13 cellular contexts compared by ENCODE assay signal in the genomic region with DNA sequence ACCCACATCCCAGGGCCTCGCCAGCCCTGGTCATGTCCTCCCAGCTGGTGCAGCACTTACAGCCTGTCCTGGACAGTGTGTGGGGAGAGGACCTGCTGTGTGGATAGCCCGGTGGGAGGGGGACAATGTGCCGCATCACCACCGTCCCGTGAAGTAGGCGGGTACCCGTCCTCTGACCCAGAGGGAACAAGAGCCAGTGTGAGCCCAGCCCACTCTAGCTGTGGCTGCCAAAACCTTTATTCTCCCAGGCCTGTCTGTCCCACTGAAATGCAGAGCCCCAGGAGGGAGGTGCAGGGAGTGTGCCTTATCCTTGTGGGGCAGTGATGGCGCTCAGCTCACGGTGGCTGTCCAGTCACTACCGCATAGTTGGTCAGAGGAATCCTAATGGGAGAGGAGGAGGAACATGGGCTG. TPM values are rescaled to one million over a fixed set of nuclear protein-coding genes. Genes with fewer than 3 reads are reported as not detected.
DNase-seq lines count a peak whose midpoint lies in the region; ATAC-seq, FAIRE-seq and TF ChIP-seq lines count a peak whose summit lies in the region.
"Had no signal": no experiment of that assay in that cellular context is flagged by ENCODE, and none has a peak within 500 bp of the region (broad histone marks: within the 10 kb centered on the region; RNA-seq: fewer than 3 reads in every experiment).

No MANE protein-coding gene starts in this region.

- H3K79me2 ChIP-seq in DND-41 (ENCODE audit: insufficient read depth, low read length): 0 out of 2 replicates have a peak, but pooled peaks cover 3% of the 10 kb centered on the region

- no peaks in the 10 kb centered on the region for H3K27me3 ChIP-seq in DND-41 (ENCODE audit: insufficient read depth, low read length, poor library complexity)
- H3K27me3 ChIP-seq: brain microvascular endothelial cell, esophagus muscularis mucosa had no signal

- H3K9ac ChIP-seq in DND-41 (ENCODE audit: low read depth, low read length): peak overlapping the region; percentile 63; the same call in 1 of the 2 replicates

- CTCF ChIA-PET in A549 (lab: Yijun Ruan, JAX) (interaction anchor here (1.1 to 3.9 kb wide), 8 partner anchors 10 to 67 kb away, joined by 3 to 18 read pairs (median 4); no protein-coding TSS in a partner anchor), HEK293T (lab: Yijun Ruan, JAX) (no interaction called here)

- DNase-seq in A549 (ENCODE audit: low read depth in 1 of 2, low spot score in 1 of 2): no peak
- no peak for DNase-seq in DND-41
- DNase-seq in activated naive CD8-positive, alpha-beta T cell treated with anti-CD3 and anti-CD28 coated beads for 36 hours: no peak
- DNase-seq in naive B cell: no peak
- DNase-seq in NCI-H82 treated with DMSO at 0.1 percent for 48 hours (lab: John Stamatoyannopoulos, UW; ENCODE audit: unreplicated experiment): no peak
- no peak for DNase-seq in anterior cingulate cortex (lab: John Stamatoyannopoulos, UW)
- no peak for DNase-seq in HEK293T (ENCODE audit: extremely low spot score)
- DNase-seq: brain microvascular endothelial cell, NCI-H1105 treated with DMSO at 0.1 percent for 48 hours, NCI-H524 had no signal

- H4K20me1 ChIP-seq in DND-41 (ENCODE audit: insufficient read depth, low read length): peaks cover 13% of the 10 kb centered on the region

- H3K4me2 ChIP-seq in A549: peak overlapping the region; percentile 70
- peak overlapping the region; percentile 70; the same call in 1 of the 2 replicates for H3K4me2 ChIP-seq in DND-41 (ENCODE audit: insufficient read depth, low read length)

- peaks cover 20% of the 10 kb centered on the region for H3K4me1 Mint-ChIP-seq in activated naive CD8-positive, alpha-beta T cell treated with anti-CD3 and anti-CD28 coated beads for 36 hours
- peaks cover 9 to 26% (median 16%) of the 10 kb centered on the region in 3 donors for H3K4me1 Mint-ChIP-seq in naive B cell

- H3K4me1 ChIP-seq in A549 (peaks cover 13% of the 10 kb centered on the region; the same call in 2 of the 3 replicates), DND-41 (ENCODE audit: insufficient read depth, low read length) (peaks cover 24% of the 10 kb centered on the region)

- no peak for FAIRE-seq in A549 (lab: Jason Lieb, UNC)

- no peaks in the 10 kb centered on the region for H3K27me3 Mint-ChIP-seq in activated naive CD8-positive, alpha-beta T cell treated with anti-CD3 and anti-CD28 coated beads for 36 hours
- H3K27me3 Mint-ChIP-seq in naive B cell: peaks cover 0 to 1% (median 0%) of the 10 kb centered on the region in 3 donors

- peaks cover 8% of the 10 kb centered on the region for H3K36me3 ChIP-seq in DND-41 (ENCODE audit: insufficient read depth, low read length)

- H2AFZ ChIP-seq in DND-41 (ENCODE audit: low read depth, low read length): no peak overlapping the region
- H2AFZ ChIP-seq: parathyroid adenoma had no signal

- TF ChIP-seq CTCF in A549 (IDR thresholded peaks at IDR 0.05) (no peak), DND-41 (IDR thresholded peaks at IDR 0.05; ENCODE audit: borderline replicate concordance, extremely low read depth, low read length, poor library complexity, severe bottlenecking) (no peak)

- POLR2A ChIA-PET in A549 (lab: Yijun Ruan, JAX): no interaction called here
- POLR2A ChIA-PET in HEK293T (lab: Yijun Ruan, JAX): no interaction called here

- no peaks in the 10 kb centered on the region for H3K9me3 Mint-ChIP-seq in activated naive CD8-positive, alpha-beta T cell treated with anti-CD3 and anti-CD28 coated beads for 36 hours
- peaks cover 0 to 3% (median 0%) of the 10 kb centered on the region in 7 donors for H3K9me3 Mint-ChIP-seq in naive B cell

- no peak overlapping the region for H3K27ac Mint-ChIP-seq in activated naive CD8-positive, alpha-beta T cell treated with anti-CD3 and anti-CD28 coated beads for 36 hours
- peak overlapping the region in 1 of 6 donors; percentile 16 for H3K27ac Mint-ChIP-seq in naive B cell

- ATAC-seq in A549 (no peak), DND-41 (ENCODE audit: insufficient read depth, low read depth) (no peak), naive B cell (ENCODE audit: low read depth in 2 of 2) (no peak), GM18909 (IDR thresholded peaks at IDR 0.05; ENCODE audit: poor library complexity, unreplicated experiment) (no peak)

- TF ChIP-seq EP300 in A549 (IDR thresholded peaks at IDR 0.05): no peak

- H3K4me3 Mint-ChIP-seq in activated naive CD8-positive, alpha-beta T cell treated with anti-CD3 and anti-CD28 coated beads for 36 hours: peak overlapping the region; percentile 77
- H3K4me3 Mint-ChIP-seq in naive B cell: peak overlapping the region in 7 of 8 donors; percentile 67 to 91 (median 81)

- H3K4me3 ChIP-seq in A549 (no peak overlapping the region), DND-41 (ENCODE audit: low read depth in 1 of 2, low read length in 2 of 2) (peak overlapping the region in 1 of 2 experiments; percentile 80; a peak in 1 of 4 replicates)

- H3K36me3 Mint-ChIP-seq in activated naive CD8-positive, alpha-beta T cell treated with anti-CD3 and anti-CD28 coated beads for 36 hours: peaks cover 7% of the 10 kb centered on the region
- peaks cover 0 to 2% of the 10 kb centered on the region in 2 donors for H3K36me3 Mint-ChIP-seq in naive B cell

- no peak for TF ChIP-seq POLR2A in A549 (IDR thresholded peaks at IDR 0.05; ENCODE audit: low read length)

- TF ChIP-seq RAD21 in A549 (conservative IDR thresholded peaks at IDR 0.05 in 1 of 2, IDR thresholded peaks at IDR 0.05 in 1 of 2): no peak

- no peak overlapping the region for H3K27ac ChIP-seq in A549
- no peak overlapping the region for H3K27ac ChIP-seq in DND-41 (ENCODE audit: low read length)
- H3K27ac ChIP-seq: brain microvascular endothelial cell had no signal

- 100% methylated on average over 3 of the region's 10 CpGs for WGBS in A549 (ENCODE audit: missing lambda C conversion rate)

- H3K9me3 ChIP-seq in A549: no peaks in the 10 kb centered on the region
- H3K9me3 ChIP-seq in DND-41 (ENCODE audit: insufficient read depth, low read length, severe bottlenecking): no peaks in the 10 kb centered on the region
- H3K9me3 ChIP-seq: esophagus muscularis mucosa had no signal

TF ChIP-seq in A549, 52 proteins besides CTCF, POLR2A, EP300 and RAD21:
- TF ChIP-seq POLR2AphosphoS2 (conservative IDR thresholded peaks at IDR 0.05; ENCODE audit: low read length): no peak
- no peak for TF ChIP-seq FOSB (CRISPR knock-in tag; IDR thresholded peaks at IDR 0.05)
- no peak for TF ChIP-seq JUN (IDR thresholded peaks at IDR 0.05)
- TF ChIP-seq EHMT2 (IDR thresholded peaks at IDR 0.05; ENCODE audit: low read depth): no peak
- no peak for TF ChIP-seq MYC (IDR thresholded peaks at IDR 0.05; ENCODE audit: borderline replicate concordance, low read length)

TF ChIP-seq in HEK293T, 16 proteins besides CTCF, POLR2A, EP300 and RAD21:
- no peak for TF ChIP-seq SUZ12 (IDR thresholded peaks at IDR 0.05)
- no peak for TF ChIP-seq ARNT (IDR thresholded peaks at IDR 0.05)
- TF ChIP-seq CTBP1 (IDR thresholded peaks at IDR 0.05; ENCODE audit: borderline replicate concordance): no peak
- TF ChIP-seq ZNF384 (IDR thresholded peaks at IDR 0.05): no peak
- TF ChIP-seq LEF1 (IDR thresholded peaks at IDR 0.05; ENCODE audit: borderline replicate concordance): no peak
- no peak for TF ChIP-seq FOXA1 (IDR thresholded peaks at IDR 0.05)

RNA-seq across cellular contexts. Expression of a gene that starts 1.7 kb away (rescaled TPM):
- 10.6 and 10.9 TPM in 2 replicates for polyA plus RNA-seq in A549 (2011; rRNA removed)
- 10.9 and 12.1 TPM in 2 replicates for polyA plus RNA-seq in A549 (2012; cell fraction: cytosol; rRNA removed)
- polyA plus RNA-seq in A549 (2012; cell fraction: nucleus; rRNA removed): 9.5 and 9.6 TPM in 2 replicates
- 19.1 to 20.2 TPM (median 19.2 TPM) in 3 replicates for polyA plus RNA-seq in A549 (2017; fragmentation: RNase III; extraction: RNeasy Plus Mini Kit Qiagen cat#74134 plus additional on column Dnase treatment)
- 8.8 and 12.3 TPM in 2 replicates for polyA minus RNA-seq in A549 (2011; rRNA and poly(A)+ RNA removed)
- 10 to 100 TPM in 1 of 2 experiments, 1 to 10 TPM in 1; 8.4 to 11.0 TPM for total RNA-seq in activated naive CD8-positive, alpha-beta T cell treated with anti-CD3 and anti-CD28 coated beads for 36 hours
- polyA plus RNA-seq in naive B cell (ENCODE audit: low read depth in 6 of 6): 1 to 10 TPM; 2.8 to 5.4 (median 3.5) TPM

RNA-seq across cellular contexts. Expression of a gene that starts 33.6 kb away (rescaled TPM):
- polyA plus RNA-seq in A549 (2011; rRNA removed) (8.5 and 14.4 TPM in 2 replicates), A549 (2017; fragmentation: RNase III; extraction: RNeasy Plus Mini Kit Qiagen cat#74134 plus additional on column Dnase treatment) (3.4 to 4.2 TPM (median 3.6 TPM) in 3 replicates), naive B cell (ENCODE audit: low read depth in 6 of 6) (10 to 100 TPM in 1 of 6 donors, 1 to 10 TPM in 5; 3.5 to 11.7 (median 4.5) TPM)
- polyA plus RNA-seq in A549 (2012; cell fraction: cytosol; rRNA removed): 3.6 and 4.8 TPM in 2 replicates
- polyA plus RNA-seq in A549 (2012; cell fraction: nucleus; rRNA removed): 13.6 and 17.0 TPM in 2 replicates
- polyA minus RNA-seq in A549 (2011; rRNA and poly(A)+ RNA removed): 48.9 and 52.8 TPM in 2 replicates
- total RNA-seq in activated naive CD8-positive, alpha-beta T cell treated with anti-CD3 and anti-CD28 coated beads for 36 hours: 10 to 100 TPM; 15.3 to 17.5 TPM
